ENCODE assay signal across 17 cellular contexts in genomic region chr3:59069838-59070237, GRCh38. TPM values are rescaled to one million over a fixed set of nuclear protein-coding genes. Genes with fewer than 3 reads are reported as not detected.
"Had no signal": no experiment of that assay in that cellular context is flagged by ENCODE, and none has a peak within 500 bp of the region (broad histone marks: within the 10 kb centered on the region; RNA-seq: fewer than 3 reads in every experiment).

No MANE protein-coding gene starts in this region.

- H3K4me3 ChIP-seq: ascending aorta, coronary artery, gastrocnemius medialis, lower lobe of right lung, thyroid gland had no signal

- H3K9me3 Mint-ChIP-seq: mesothelial cell of epicardium; stimulated activated naive B cell treated with anti-CD40 and anti-IgM and Interleukin-4, amounts not matched to agents 10 μg/mL and 1 μg/mL and 100 μg/mL, for 72 hours; T-cell had no signal

- H3K4me3 Mint-ChIP-seq: mesothelial cell of epicardium; nephron; stimulated activated naive B cell treated with anti-CD40 and anti-IgM and Interleukin-4, amounts not matched to agents 10 μg/mL and 1 μg/mL and 100 μg/mL, for 72 hours; T-cell had no signal

- DNase-seq: activated CD8-positive, alpha-beta memory T cell treated with anti-CD3 and anti-CD28 coated beads, Interleukin-2, amount 50 U/mL, for 4 hours; activated naive CD4-positive, alpha-beta T cell; erythroblast; gastrocnemius medialis; head of caudate nucleus; lower lobe of right lung; SK-N-SH; stimulated activated CD4-positive, alpha-beta T cell treated with anti-CD3 and anti-CD28 coated beads, Interleukin-4, amount 100 ng/mL, for 4 hours; stimulated activated naive B cell treated with anti-CD40 and anti-IgM and Interleukin-4, amounts not matched to agents 10 μg/mL and 1 μg/mL and 100 μg/mL, for 72 hours; T-cell; T1000; thyroid gland had no signal

- H3K27ac Mint-ChIP-seq: mesothelial cell of epicardium; nephron; stimulated activated naive B cell treated with anti-CD40 and anti-IgM and Interleukin-4, amounts not matched to agents 10 μg/mL and 1 μg/mL and 100 μg/mL, for 72 hours; T-cell had no signal

- H3K36me3 Mint-ChIP-seq: mesothelial cell of epicardium; stimulated activated naive B cell treated with anti-CD40 and anti-IgM and Interleukin-4, amounts not matched to agents 10 μg/mL and 1 μg/mL and 100 μg/mL, for 72 hours; T-cell had no signal

- H3K4me1 Mint-ChIP-seq: T-cell had no signal

- ATAC-seq: gastrocnemius medialis; lower lobe of right lung; sciatic nerve; stimulated activated naive B cell treated with anti-CD40 and anti-IgM and Interleukin-4, amounts not matched to agents 10 μg/mL and 1 μg/mL and 100 μg/mL, for 72 hours; T-cell had no signal

RNA-seq across cellular contexts. Expression of gene CFAP20DC, which starts 20.0 kb away (rescaled TPM):
- total RNA-seq: ascending aorta, gastrocnemius medialis had no signal
